In the genomic region with DNA sequence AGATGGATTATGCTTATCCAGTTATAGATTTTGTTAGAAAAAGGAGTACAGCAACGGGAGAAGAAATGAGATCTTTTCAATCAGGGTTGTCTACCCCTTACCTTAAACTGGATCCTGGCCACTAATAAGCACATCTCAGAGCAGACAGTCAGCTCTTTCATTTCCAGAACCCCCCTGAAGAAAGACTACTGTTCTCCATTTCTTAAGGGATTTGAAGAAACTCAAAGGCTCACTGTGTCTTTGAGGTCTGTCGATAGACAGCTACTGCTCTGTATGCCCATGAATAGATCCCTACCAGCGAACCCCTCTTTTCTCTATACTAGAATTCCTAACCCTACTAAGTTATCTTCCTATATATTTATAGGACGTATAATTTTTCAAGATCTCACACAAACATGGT, we compare ENCODE assay signal across 8 cellular contexts. TPM values are rescaled to one million over a fixed set of nuclear protein-coding genes. Genes with fewer than 3 reads are reported as not detected.
DNase-seq lines count a peak whose midpoint lies in the region; ATAC-seq, FAIRE-seq and TF ChIP-seq lines count a peak whose summit lies in the region.

No MANE protein-coding gene starts in this region.

- H3K27ac Mint-ChIP-seq in GM23338 = peak overlapping the region; percentile 98

- H3K9me3 Mint-ChIP-seq in GM23338 = peaks cover 19% of the 10 kb centered on the region

- peaks cover 9% of the 10 kb centered on the region; the same call in 2 of the 3 replicates for H3K4me1 Mint-ChIP-seq in GM23338

- peak overlapping the region; percentile 97 for H2AFZ ChIP-seq in GM23338

- H3K9me3 ChIP-seq in WERI-Rb-1 (ENCODE audit: severe bottlenecking) (peaks cover 4% of the 10 kb centered on the region), right cardiac atrium (ENCODE audit: control insufficient read depth, low read length) (no peaks in the 10 kb centered on the region), small intestine (ENCODE audit: control insufficient read depth, low read depth) (no peaks in the 10 kb centered on the region)

- ATAC-seq in GM23338 (no peak), right cardiac atrium (no peak), HG03442 (IDR thresholded peaks at IDR 0.05; ENCODE audit: unreplicated experiment) (no peak)

- intact Hi-C loops in right cardiac atrium (cut with DNase I) = loop anchor here in 3 of 4 donors (5.0 to 10.0 kb wide), 4 partner anchors 109 to 449 kb away; partner anchors contain the start of genes SMIM14 (in 2 of the 3) and PDS5A (in 1 of the 3)

- H3K36me3 Mint-ChIP-seq in GM23338 (ENCODE audit: low read depth) = peaks cover 42% of the 10 kb centered on the region

- DNase-seq in GM23338 (ENCODE audit: low spot score) (no peak), WERI-Rb-1 (no peak), right cardiac atrium (no peak), small intestine (no peak), NCI-H2107 treated with DMSO at 0.1 percent for 48 hours (lab: John Stamatoyannopoulos, UW; ENCODE audit: unreplicated experiment) (no peak), NCI-H1092 (lab: John Stamatoyannopoulos, UW) (no peak)
- DNase-seq in activated CD8-positive, alpha-beta memory T cell treated with anti-CD3 and anti-CD28 coated beads for 24 hours = no peak

- FAIRE-seq in small intestine (lab: Jason Lieb, UNC) = no peak

- peaks cover 17% of the 10 kb centered on the region for H3K27me3 Mint-ChIP-seq in GM23338 (ENCODE audit: insufficient read depth, low read depth, poor library complexity)

- H3K4me3 ChIP-seq in GM23338 = peak overlapping the region; percentile 98
- peak overlapping the region; percentile 79 for H3K4me3 ChIP-seq in WERI-Rb-1 (ENCODE audit: low read depth, low read length)
- H3K4me3 ChIP-seq in right cardiac atrium (ENCODE audit: low read length) = peak overlapping the region; percentile 48
- H3K4me3 ChIP-seq in small intestine (ENCODE audit: low read depth in 1 of 2, low read length in 2 of 2) = peak overlapping the region; percentile 51 to 68

- no peaks in the 10 kb centered on the region for H3K27me3 ChIP-seq in GM23338 (ENCODE audit: insufficient read depth)
- no peaks in the 10 kb centered on the region for H3K27me3 ChIP-seq in WERI-Rb-1 (ENCODE audit: insufficient read depth, low read depth, severe bottlenecking)
- H3K27me3 ChIP-seq in right cardiac atrium (ENCODE audit: control insufficient read depth, insufficient read depth) = no peaks in the 10 kb centered on the region
- H3K27me3 ChIP-seq in small intestine (ENCODE audit: control insufficient read depth in 2 of 2, insufficient read depth in 2 of 2, low read length in 2 of 2) = no peaks in the 10 kb centered on the region

- H3K27ac ChIP-seq in GM23338 (ENCODE audit: low read depth) (peak overlapping the region; percentile 97), WERI-Rb-1 (peak overlapping the region; percentile 87), right cardiac atrium (ENCODE audit: low read length) (no peak overlapping the region), small intestine (ENCODE audit: low read depth in 1 of 2, low read length in 1 of 2) (peak overlapping the region; percentile 80 to 92)

- no peak for TF ChIP-seq CTCF in GM23338 (conservative IDR thresholded peaks at IDR 0.05; ENCODE audit: low read depth in 2 of 2)
- TF ChIP-seq CTCF in WERI-Rb-1 (IDR thresholded peaks at IDR 0.05; ENCODE audit: low read depth, low read length) = no peak

- no peaks in the 10 kb centered on the region for H3K9me2 ChIP-seq in GM23338 (ENCODE audit: insufficient read depth)

- H4K20me1 ChIP-seq in GM23338 (replicated peaks; ENCODE audit: insufficient read depth) = peaks cover 25% of the 10 kb centered on the region

- H3K4me3 Mint-ChIP-seq in GM23338 = peak overlapping the region; percentile 100

- H3K36me3 ChIP-seq in GM23338 (ENCODE audit: insufficient read depth) = peaks cover 11% of the 10 kb centered on the region
- H3K36me3 ChIP-seq in WERI-Rb-1 = peaks cover 12% of the 10 kb centered on the region
- no peaks in the 10 kb centered on the region for H3K36me3 ChIP-seq in small intestine (ENCODE audit: control insufficient read depth in 2 of 2, insufficient read depth in 2 of 2, low read length in 2 of 2)

- H3K4me2 ChIP-seq in GM23338 = peak overlapping the region; percentile 99

- peaks cover 7% of the 10 kb centered on the region for H3F3A ChIP-seq in GM23338 (replicated peaks; ENCODE audit: low read depth)

- peaks cover 83% of the 10 kb centered on the region for H3K79me2 ChIP-seq in GM23338 (replicated peaks; ENCODE audit: insufficient read depth)

- 6% methylated on average over 4 of the region's 4 CpGs for WGBS in right cardiac atrium
- 5 to 15% (median 8%) methylated on average over 4 of the region's 4 CpGs for WGBS in small intestine, 3 donors

- H3K4me1 ChIP-seq in GM23338 (ENCODE audit: insufficient read depth) (peaks cover 7% of the 10 kb centered on the region; the same call in 1 of the 2 replicates), right cardiac atrium (ENCODE audit: control insufficient read depth, insufficient read depth, low read length) (no peaks in the 10 kb centered on the region), small intestine (ENCODE audit: control insufficient read depth in 2 of 2, insufficient read depth in 1 of 2, low read depth in 1 of 2, low read length in 1 of 2) (peaks cover 0 to 2% of the 10 kb centered on the region in 2 donors)

TF ChIP-seq in GM23338, 12 proteins besides CTCF, POLR2A, EP300 and RAD21 (continues in another document):
- TF ChIP-seq EZH2phosphoT487 (IDR thresholded peaks at IDR 0.05; ENCODE audit: unreplicated experiment) (no peak), STAT1 (IDR thresholded peaks at IDR 0.05; ENCODE audit: unreplicated experiment) (no peak), JUNB (IDR thresholded peaks at IDR 0.05; ENCODE audit: unreplicated experiment) (no peak), NANOG (IDR thresholded peaks at IDR 0.05; ENCODE audit: borderline replicate concordance) (no peak), ZNF114 (CRISPR knock-in tag; IDR thresholded peaks at IDR 0.05) (no peak), REST (IDR thresholded peaks at IDR 0.05; ENCODE audit: unreplicated experiment) (no peak), CREB1 (CRISPR knock-in tag; IDR thresholded peaks at IDR 0.05; ENCODE audit: low read depth) (no peak), ETS1 (IDR thresholded peaks at IDR 0.05) (no peak), EZH2 (IDR thresholded peaks at IDR 0.05; ENCODE audit: low read depth, unreplicated experiment) (no peak)

RNA-seq across cellular contexts. Expression of gene UGDH, which starts 1.0 kb away (rescaled TPM):
- total RNA-seq in GM23338 (2014; rRNA removed; shearing (Covaris generic)) = 69.8 and 81.3 TPM in 2 replicates
- polyA plus RNA-seq in GM23338 (2016; fragmentation: Nextera tagmentation; extraction: Ambion mirVana) (45.8 and 48.9 TPM in 2 replicates), right cardiac atrium (5.1 TPM), small intestine (10 to 100 TPM; 20.8 to 42.2 (median 34.4) TPM)
- 10 to 100 TPM; 18.0 to 33.1 (median 22.6) TPM for total RNA-seq in right cardiac atrium

Comparison
In these comparisons a context has a peak if more than half of its experiments do, and no peak if none do; other contexts are left out.
1. H3K4me3 ChIP-seq: peak in every context shown above with its lines; median percentile 98 in GM23338; 79 in WERI-Rb-1; 60 in small intestine; 48 in right cardiac atrium.